Comparison of ENCODE assay signal across 11 cellular contexts in the genomic region with DNA sequence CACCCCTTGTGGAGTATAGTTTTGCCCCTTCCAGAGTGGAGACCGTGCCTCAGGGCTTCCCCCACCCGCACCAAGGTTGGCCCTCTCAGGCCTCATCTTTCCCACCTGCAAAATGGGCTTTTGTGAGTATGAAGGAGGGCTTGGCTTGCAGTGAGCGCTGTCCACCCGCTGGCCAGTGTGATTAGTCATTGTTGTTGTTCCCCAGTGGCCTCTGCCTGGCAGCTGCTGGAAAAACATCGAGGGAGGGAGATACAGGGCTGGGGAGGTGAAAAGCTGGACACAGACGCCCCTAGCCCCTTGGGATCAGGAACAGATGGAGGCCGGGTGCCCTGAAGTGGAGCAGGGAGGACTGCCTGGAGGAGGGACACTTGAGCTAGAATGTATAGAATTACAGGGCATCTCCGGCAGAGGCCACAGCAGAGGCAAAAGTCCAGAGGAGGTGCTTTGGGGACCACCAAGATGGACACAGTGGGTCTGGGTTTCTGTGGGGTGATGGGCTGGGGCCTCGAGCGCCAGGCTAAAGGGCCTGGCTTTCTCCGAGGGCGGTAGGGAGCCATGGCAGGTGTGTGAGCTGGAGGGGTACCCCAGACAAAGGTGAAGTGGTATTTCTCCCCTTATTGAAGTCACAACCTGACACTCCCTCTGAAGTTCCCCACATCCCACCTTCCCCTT. TPM values are rescaled to one million over a fixed set of nuclear protein-coding genes. Genes with fewer than 3 reads are reported as not detected.
DNase-seq lines count a peak whose midpoint lies in the region; ATAC-seq and TF ChIP-seq lines count a peak whose summit lies in the region.
"Had no signal": no experiment of that assay in that cellular context is flagged by ENCODE, and none has a peak within 500 bp of the region (broad histone marks: within the 10 kb centered on the region; RNA-seq: fewer than 3 reads in every experiment).

No MANE protein-coding gene starts in this region.

- peaks cover 49% of the 10 kb centered on the region for H3K4me1 Mint-ChIP-seq in activated CD4-positive, alpha-beta T cell treated with anti-CD3 and anti-CD28 coated beads, Interleukin-2, amount 10 ng/mL, durations not matched to agents 24 days and 14 days
- peaks cover 54% of the 10 kb centered on the region for H3K4me1 Mint-ChIP-seq in activated naive CD8-positive, alpha-beta T cell treated with anti-CD3 and anti-CD28 coated beads, Interleukin-2, amount 10 ng/mL, durations not matched to agents 7 days and 5 days
- no peaks in the 10 kb centered on the region for H3K4me1 Mint-ChIP-seq in glutamatergic neuron (ENCODE audit: low read depth, unreplicated experiment)
- H3K4me1 Mint-ChIP-seq: brain had no signal

- no peaks in the 10 kb centered on the region for H3K79me2 ChIP-seq in smooth muscle cell (ENCODE audit: low read depth)

- H3K4me1 ChIP-seq in stomach (peaks cover 0 to 41% (median 0%) of the 10 kb centered on the region in 4 donors), smooth muscle cell (ENCODE audit: low read depth) (no peaks in the 10 kb centered on the region)

- TF ChIP-seq EP300 in stomach (IDR thresholded peaks at IDR 0.05), result no peak

- WGBS in stomach, 5 donors, result 69 to 82% (median 71%) methylated on average over 10 to 12 of the region's 12 CpGs
- WGBS in smooth muscle cell (ENCODE audit: low lambda C conversion rate), result 81% methylated on average over 10 of the region's 12 CpGs

- no peak for ATAC-seq in activated naive CD8-positive, alpha-beta T cell treated with anti-CD3 and anti-CD28 coated beads, Interleukin-2, amount 10 ng/mL, durations not matched to agents 7 days and 5 days (ENCODE audit: low read depth)
- no peak for ATAC-seq in GM18505 (IDR thresholded peaks at IDR 0.05; ENCODE audit: unreplicated experiment)

- H3K9me3 Mint-ChIP-seq in activated CD4-positive, alpha-beta T cell treated with anti-CD3 and anti-CD28 coated beads, Interleukin-2, amount 10 ng/mL, durations not matched to agents 24 days and 14 days, result no peaks in the 10 kb centered on the region
- no peaks in the 10 kb centered on the region for H3K9me3 Mint-ChIP-seq in activated naive CD8-positive, alpha-beta T cell treated with anti-CD3 and anti-CD28 coated beads, Interleukin-2, amount 10 ng/mL, durations not matched to agents 7 days and 5 days
- peaks cover 2% of the 10 kb centered on the region for H3K9me3 Mint-ChIP-seq in glutamatergic neuron (ENCODE audit: unreplicated experiment)

- H3K4me3 ChIP-seq in stomach (no peak overlapping the region), smooth muscle cell (no peak overlapping the region)

- H3K9ac ChIP-seq in smooth muscle cell (ENCODE audit: low read depth), result no peak overlapping the region

- DNase-seq in activated CD4-positive, alpha-beta T cell treated with anti-CD3 and anti-CD28 coated beads, Interleukin-2, amount 10 ng/mL, durations not matched to agents 24 days and 14 days, result no peak
- no peak for DNase-seq in activated CD4-positive, alpha-beta T cell treated with anti-CD3 and anti-CD28 coated beads, Interleukin-2, amount 50 U/mL, for 4 hours
- DNase-seq in activated naive CD8-positive, alpha-beta T cell treated with anti-CD3 and anti-CD28 coated beads, Interleukin-2, amount 10 ng/mL, durations not matched to agents 7 days and 5 days, result no peak
- DNase-seq in glutamatergic neuron (peak; percentile 40), stomach (no peak), smooth muscle cell (lab: John Stamatoyannopoulos, UW; ENCODE audit: unreplicated experiment) (no peak), DMS79 (lab: John Stamatoyannopoulos, UW) (no peak)
- DNase-seq: ACHN, NCI-H2081 treated with DMSO at 0.1 percent for 48 hours had no signal

- H3K36me3 Mint-ChIP-seq in activated CD4-positive, alpha-beta T cell treated with anti-CD3 and anti-CD28 coated beads, Interleukin-2, amount 10 ng/mL, durations not matched to agents 24 days and 14 days (ENCODE audit: low read depth), result peaks cover 3% of the 10 kb centered on the region
- H3K36me3 Mint-ChIP-seq in activated naive CD8-positive, alpha-beta T cell treated with anti-CD3 and anti-CD28 coated beads, Interleukin-2, amount 10 ng/mL, durations not matched to agents 7 days and 5 days, result peaks cover 4% of the 10 kb centered on the region
- no peaks in the 10 kb centered on the region for H3K36me3 Mint-ChIP-seq in glutamatergic neuron (ENCODE audit: unreplicated experiment)
- H3K36me3 Mint-ChIP-seq: brain had no signal

- H3K27me3 ChIP-seq in stomach (no peaks in the 10 kb centered on the region), smooth muscle cell (ENCODE audit: low read depth) (no peaks in the 10 kb centered on the region)

- H3K9me3 ChIP-seq in stomach, result no peaks in the 10 kb centered on the region
- H3K9me3 ChIP-seq in smooth muscle cell (replicated peaks; ENCODE audit: low read depth), result no peaks in the 10 kb centered on the region

- H3K36me3 ChIP-seq in stomach (no peaks in the 10 kb centered on the region), smooth muscle cell (ENCODE audit: low read depth) (no peaks in the 10 kb centered on the region)

- H3K4me2 ChIP-seq in smooth muscle cell, result no peak overlapping the region

- H4K20me1 ChIP-seq in smooth muscle cell (ENCODE audit: low read depth), result no peaks in the 10 kb centered on the region

- TF ChIP-seq POLR2A in stomach (IDR thresholded peaks at IDR 0.05) (no peak), GM18505 (IDR thresholded peaks at IDR 0.05; ENCODE audit: borderline replicate concordance, extremely low read depth, insufficient read depth, insufficient read length) (no peak)

- H3K27me3 Mint-ChIP-seq in activated CD4-positive, alpha-beta T cell treated with anti-CD3 and anti-CD28 coated beads, Interleukin-2, amount 10 ng/mL, durations not matched to agents 24 days and 14 days, result no peaks in the 10 kb centered on the region
- H3K27me3 Mint-ChIP-seq in activated naive CD8-positive, alpha-beta T cell treated with anti-CD3 and anti-CD28 coated beads, Interleukin-2, amount 10 ng/mL, durations not matched to agents 7 days and 5 days, result no peaks in the 10 kb centered on the region
- peaks cover 5% of the 10 kb centered on the region for H3K27me3 Mint-ChIP-seq in glutamatergic neuron (ENCODE audit: unreplicated experiment)

- intact Hi-C loops in activated CD4-positive, alpha-beta T cell treated with anti-CD3 and anti-CD28 coated beads, Interleukin-2, amount 10 ng/mL, durations not matched to agents 24 days and 14 days (cut with micrococcal nuclease), result loop anchor here (2.0 to 5.0 kb wide), 2 partner anchors 43 to 62 kb away; partner anchors contain the start of gene PIK3R2
- intact Hi-C loops in stomach (cut with DNase I; ENCODE audit: low total_unique reads), result no loop called here

- TF ChIP-seq CTCF in glutamatergic neuron (IDR thresholded peaks at IDR 0.05; ENCODE audit: partially characterized antibody, unreplicated experiment) (no peak), stomach (IDR thresholded peaks at IDR 0.05) (no peak), smooth muscle cell (IDR thresholded peaks at IDR 0.05; ENCODE audit: borderline replicate concordance, insufficient read depth, poor library complexity, severe bottlenecking) (no peak)

- H3K27ac Mint-ChIP-seq in activated CD4-positive, alpha-beta T cell treated with anti-CD3 and anti-CD28 coated beads, Interleukin-2, amount 10 ng/mL, durations not matched to agents 24 days and 14 days, result peak overlapping the region; percentile 91
- H3K27ac Mint-ChIP-seq in activated naive CD8-positive, alpha-beta T cell treated with anti-CD3 and anti-CD28 coated beads, Interleukin-2, amount 10 ng/mL, durations not matched to agents 7 days and 5 days, result peak overlapping the region; percentile 99
- peak overlapping the region; percentile 48 for H3K27ac Mint-ChIP-seq in glutamatergic neuron (ENCODE audit: unreplicated experiment)

- no peaks in the 10 kb centered on the region for H3F3A ChIP-seq in smooth muscle cell (ENCODE audit: low read depth)

- POLR2A ChIA-PET in activated naive CD8-positive, alpha-beta T cell treated with anti-CD3 and anti-CD28 coated beads, Interleukin-2, amount 10 ng/mL, durations not matched to agents 7 days and 5 days (lab: Charles Lee), result interaction anchor here (0.5 to 5.3 kb wide), 15 partner anchors 13 to 1162 kb away, joined by 3 to 38 read pairs (median 4); partner anchors contain the start of genes PIK3R2, RPL18A and SSBP4

- peak overlapping the region; percentile 61 for H3K4me3 Mint-ChIP-seq in activated CD4-positive, alpha-beta T cell treated with anti-CD3 and anti-CD28 coated beads, Interleukin-2, amount 10 ng/mL, durations not matched to agents 24 days and 14 days
- peak overlapping the region; percentile 77 for H3K4me3 Mint-ChIP-seq in activated naive CD8-positive, alpha-beta T cell treated with anti-CD3 and anti-CD28 coated beads, Interleukin-2, amount 10 ng/mL, durations not matched to agents 7 days and 5 days
- H3K4me3 Mint-ChIP-seq in glutamatergic neuron (ENCODE audit: unreplicated experiment), result no peak overlapping the region
- H3K4me3 Mint-ChIP-seq: brain had no signal

- H3K27ac ChIP-seq in stomach, result peak overlapping the region; percentile 44 to 83 (median 74)
- H3K27ac ChIP-seq in smooth muscle cell (ENCODE audit: low read depth), result no peak overlapping the region

- H2AFZ ChIP-seq in smooth muscle cell (ENCODE audit: low read depth), result no peak overlapping the region

RNA-seq across cellular contexts. Expression of gene IL12RB1, which starts 3.9 kb away (rescaled TPM):
- total RNA-seq in activated CD4-positive, alpha-beta T cell treated with anti-CD3 and anti-CD28 coated beads, Interleukin-2, amount 10 ng/mL, durations not matched to agents 24 days and 14 days, result 37.0 and 38.8 TPM in 2 replicates
- 10 to 100 TPM; 52.5 to 56.4 TPM for total RNA-seq in activated naive CD8-positive, alpha-beta T cell treated with anti-CD3 and anti-CD28 coated beads, Interleukin-2, amount 10 ng/mL, durations not matched to agents 7 days and 5 days
- total RNA-seq in glutamatergic neuron (ENCODE audit: unreplicated experiment) (not detected), stomach (1 to 10 TPM in 1 of 5 donors, under 1 TPM in 1, not detected in 3; 0.18 to 9.3 TPM), smooth muscle cell (not detected in 2 replicates)
- polyA plus RNA-seq in stomach (under 1 TPM in 2 of 3 donors, not detected in 1; 0.68 to 0.87 TPM), smooth muscle cell (not detected in 2 replicates)

RNA-seq across cellular contexts. Expression of gene MAST3, which starts 6.9 kb away (rescaled TPM):
- total RNA-seq in activated CD4-positive, alpha-beta T cell treated with anti-CD3 and anti-CD28 coated beads, Interleukin-2, amount 10 ng/mL, durations not matched to agents 24 days and 14 days, result 16.2 and 17.2 TPM in 2 replicates
- total RNA-seq in activated naive CD8-positive, alpha-beta T cell treated with anti-CD3 and anti-CD28 coated beads, Interleukin-2, amount 10 ng/mL, durations not matched to agents 7 days and 5 days, result 10 to 100 TPM; 36.7 to 38.3 TPM
- 16.6 TPM for total RNA-seq in glutamatergic neuron (ENCODE audit: unreplicated experiment)
- total RNA-seq in stomach, result 10 to 100 TPM in 3 of 5 donors, 1 to 10 TPM in 2; 1.7 to 29.0 (median 10.7) TPM
- 1 to 10 TPM; 1.8 to 4.0 (median 1.9) TPM for polyA plus RNA-seq in stomach
- 3.6 and 4.3 TPM in 2 replicates for total RNA-seq in smooth muscle cell
- polyA plus RNA-seq in smooth muscle cell, result 4.3 and 10.3 TPM in 2 replicates

Comparison
In these comparisons a context has a peak if more than half of its experiments do, and no peak if none do; other contexts are left out.
1. H3K27ac Mint-ChIP-seq: peak in every context shown above with its lines; median percentile 99 in activated naive CD8-positive, alpha-beta T cell treated with anti-CD3 and anti-CD28 coated beads, Interleukin-2, amount 10 ng/mL, durations not matched to agents 7 days and 5 days; 91 in activated CD4-positive, alpha-beta T cell treated with anti-CD3 and anti-CD28 coated beads, Interleukin-2, amount 10 ng/mL, durations not matched to agents 24 days and 14 days; 48 in glutamatergic neuron.